12 cellular contexts compared by ENCODE assay signal in the genomic region with DNA sequence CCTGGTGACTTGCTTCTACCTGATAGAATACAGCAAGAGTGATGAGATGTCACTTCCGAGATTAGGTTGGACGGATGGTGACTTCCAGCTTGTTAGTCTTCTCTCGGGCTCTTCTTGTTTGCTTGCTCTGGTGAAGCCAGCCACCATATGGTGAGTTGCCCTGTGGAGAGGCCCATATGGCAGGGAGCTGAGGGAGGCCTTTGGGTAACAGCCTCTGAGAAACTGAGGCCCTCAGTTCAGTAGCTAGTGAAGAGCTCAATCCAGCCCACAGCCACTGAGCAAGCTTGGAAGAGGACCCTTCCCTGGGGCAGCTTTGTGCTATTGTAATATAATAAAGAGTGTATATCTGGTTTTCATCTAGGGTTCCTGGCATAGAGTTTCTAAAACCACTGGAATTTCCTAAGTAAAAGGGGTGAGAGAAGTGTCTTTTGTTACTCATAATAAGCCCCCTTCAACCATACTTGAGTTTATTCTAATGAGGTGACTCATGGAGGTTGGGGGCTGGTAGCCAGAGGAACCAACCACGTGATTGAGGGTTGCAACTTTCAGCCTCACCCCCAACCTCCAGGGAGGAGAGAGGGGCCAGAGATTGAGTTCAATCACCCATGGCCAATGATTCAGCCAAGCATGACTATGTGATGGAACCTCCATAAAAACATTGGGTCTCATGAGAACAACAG. TPM values are rescaled to one million over a fixed set of nuclear protein-coding genes. Genes with fewer than 3 reads are reported as not detected.
DNase-seq lines count a peak whose midpoint lies in the region; ATAC-seq and TF ChIP-seq lines count a peak whose summit lies in the region.
"Had no signal": no experiment of that assay in that cellular context is flagged by ENCODE, and none has a peak within 500 bp of the region (broad histone marks: within the 10 kb centered on the region; RNA-seq: fewer than 3 reads in every experiment).

No MANE protein-coding gene starts in this region.

- no peak for TF ChIP-seq CTCF in fibroblast of mammary gland (conservative IDR thresholded peaks at IDR 0.05; ENCODE audit: control insufficient read depth, insufficient read depth, low read depth, low read length)
- TF ChIP-seq CTCF in type B pancreatic cell (conservative IDR thresholded peaks at IDR 0.05) = no peak

- H3K4me1 Mint-ChIP-seq in stimulated activated memory B cell treated with anti-CD40 and anti-IgM and Interleukin-4, amounts not matched to agents 10 μg/mL and 1 μg/mL and 100 μg/mL, for 72 hours = peaks cover 24% of the 10 kb centered on the region
- H3K4me1 Mint-ChIP-seq in type B pancreatic cell (ENCODE audit: unreplicated experiment) = peaks cover 21% of the 10 kb centered on the region

- peaks cover 21% of the 10 kb centered on the region for H3K27me3 Mint-ChIP-seq in stimulated activated memory B cell treated with anti-CD40 and anti-IgM and Interleukin-4, amounts not matched to agents 10 μg/mL and 1 μg/mL and 100 μg/mL, for 72 hours
- peaks cover 6% of the 10 kb centered on the region for H3K27me3 Mint-ChIP-seq in type B pancreatic cell

- no peak overlapping the region for H3K4me3 ChIP-seq in NT2/D1 (ENCODE audit: insufficient read length, low read depth)
- no peak overlapping the region for H3K4me3 ChIP-seq in fibroblast of mammary gland (ENCODE audit: control insufficient read depth, low read depth, low read length)

- H3K4me1 ChIP-seq in NT2/D1 (ENCODE audit: insufficient read depth, insufficient read length) = peaks cover 10% of the 10 kb centered on the region

- H3K27me3 ChIP-seq in NT2/D1 (ENCODE audit: insufficient read depth, insufficient read length) = no peaks in the 10 kb centered on the region

- no peaks in the 10 kb centered on the region for H3K36me3 Mint-ChIP-seq in stimulated activated memory B cell treated with anti-CD40 and anti-IgM and Interleukin-4, amounts not matched to agents 10 μg/mL and 1 μg/mL and 100 μg/mL, for 72 hours
- no peaks in the 10 kb centered on the region for H3K36me3 Mint-ChIP-seq in type B pancreatic cell

- H3K27ac Mint-ChIP-seq in stimulated activated memory B cell treated with anti-CD40 and anti-IgM and Interleukin-4, amounts not matched to agents 10 μg/mL and 1 μg/mL and 100 μg/mL, for 72 hours = no peak overlapping the region
- no peak overlapping the region for H3K27ac Mint-ChIP-seq in type B pancreatic cell

- H3K9ac ChIP-seq in NT2/D1 (ENCODE audit: insufficient read length, low read depth) = no peak overlapping the region

- ATAC-seq in stimulated activated memory B cell treated with anti-CD40 and anti-IgM and Interleukin-4, amounts not matched to agents 10 μg/mL and 1 μg/mL and 100 μg/mL, for 72 hours = peak; percentile 34
- ATAC-seq in HG03196 (IDR thresholded peaks at IDR 0.05; ENCODE audit: unreplicated experiment) = no peak

- H3K4me3 Mint-ChIP-seq in stimulated activated memory B cell treated with anti-CD40 and anti-IgM and Interleukin-4, amounts not matched to agents 10 μg/mL and 1 μg/mL and 100 μg/mL, for 72 hours = no peak overlapping the region
- no peak overlapping the region for H3K4me3 Mint-ChIP-seq in type B pancreatic cell

- no peaks in the 10 kb centered on the region for H3K9me3 Mint-ChIP-seq in stimulated activated memory B cell treated with anti-CD40 and anti-IgM and Interleukin-4, amounts not matched to agents 10 μg/mL and 1 μg/mL and 100 μg/mL, for 72 hours
- no peaks in the 10 kb centered on the region for H3K9me3 Mint-ChIP-seq in type B pancreatic cell

- H3K36me3 ChIP-seq in NT2/D1 (ENCODE audit: insufficient read depth, insufficient read length, low read length) = peaks cover 4% of the 10 kb centered on the region

- peak; percentile 31 for DNase-seq in activated CD8-positive, alpha-beta memory T cell treated with anti-CD3 and anti-CD28 coated beads, Interleukin-2, amount 50 U/mL, for 24 hours (ENCODE audit: extremely low read depth)
- no peak for DNase-seq in activated CD8-positive, alpha-beta memory T cell treated with anti-CD3 and anti-CD28 coated beads, Interleukin-2, amount 50 U/mL, for 4 hours
- DNase-seq in NT2/D1 (ENCODE audit: low read depth, low spot score) = peak; percentile 73
- DNase-seq in fibroblast of mammary gland (ENCODE audit: low read depth) = peak; percentile 93
- no peak for DNase-seq in NCI-H748 (lab: John Stamatoyannopoulos, UW; ENCODE audit: unreplicated experiment)
- DNase-seq in type B pancreatic cell (ENCODE audit: extremely low spot score, unreplicated experiment) = no peak
- DNase-seq: activated effector memory CD4-positive, alpha-beta T cell treated with Interleukin-2 at 50 U/mL for 16 hours; COR-L47; NCI-H1092 treated with DMSO at 0.1 percent for 48 hours had no signal

- no peaks in the 10 kb centered on the region for H3K9me3 ChIP-seq in NT2/D1 (ENCODE audit: insufficient read depth, low read length)

RNA-seq across cellular contexts. Expression of a gene that starts 8.0 kb away (rescaled TPM):
- total RNA-seq in type B pancreatic cell (ENCODE audit: low replicate concordance) = 19.5 and 20.7 TPM in 2 replicates

RNA-seq across cellular contexts. Expression of a gene that starts 27.7 kb away (rescaled TPM):
- 0.43 and 1.4 TPM in 2 replicates for total RNA-seq in type B pancreatic cell (ENCODE audit: low replicate concordance)

RNA-seq across cellular contexts. Expression of a gene that starts 59.9 kb away (rescaled TPM):
- total RNA-seq in type B pancreatic cell (ENCODE audit: low replicate concordance) = not detected in 2 replicates
- total RNA-seq: Right ventricle myocardium inferior had no signal

Comparison
In these comparisons a context has a peak if more than half of its experiments do, and no peak if none do; other contexts are left out.
1. DNase-seq: peak in activated CD8-positive, alpha-beta memory T cell treated with anti-CD3 and anti-CD28 coated beads, Interleukin-2, amount 50 U/mL, for 24 hours (single experiment), NT2/D1 (single experiment) and fibroblast of mammary gland (single experiment); none in activated CD8-positive, alpha-beta memory T cell treated with anti-CD3 and anti-CD28 coated beads, Interleukin-2, amount 50 U/mL, for 4 hours (single experiment), NCI-H748 (single experiment) and type B pancreatic cell (single experiment).